In the genomic region with DNA sequence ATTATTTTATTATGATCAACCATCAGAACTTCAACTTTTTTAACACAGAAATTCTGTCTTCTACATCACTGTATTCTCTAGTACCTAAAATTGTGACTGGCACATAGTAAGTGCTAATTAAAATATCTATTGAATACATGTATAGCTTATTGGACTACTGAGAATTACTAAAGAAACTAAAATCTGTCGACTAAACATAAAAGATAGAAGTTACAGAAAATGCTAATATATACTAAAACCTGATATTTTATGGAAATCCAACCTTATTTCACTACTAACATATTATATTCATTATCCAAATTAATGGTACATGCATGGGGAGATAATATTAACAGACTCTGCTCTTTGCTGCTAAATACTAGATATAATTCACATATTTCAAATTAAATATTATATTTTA, we compare ENCODE assay signal across 35 cellular contexts.
"Had no signal": no experiment of that assay in that cellular context is flagged by ENCODE, and none has a peak within 500 bp of the region (broad histone marks: within the 10 kb centered on the region; RNA-seq: fewer than 3 reads in every experiment).

No MANE protein-coding gene starts in this region.

- H3K27ac ChIP-seq: adrenal gland, body of pancreas, brain microvascular endothelial cell, breast epithelium, VCaP had no signal

- FAIRE-seq: astrocyte had no signal

- H3K4me3 ChIP-seq: adrenal gland, body of pancreas, breast epithelium had no signal

- H3K27ac Mint-ChIP-seq: activated B cell treated with CpG ODN at 0.5 μM for 24 hours; activated CD4-positive, alpha-beta memory T cell treated with anti-CD3 and anti-CD28 coated beads for 36 hours; activated CD4-positive, alpha-beta T cell treated with anti-CD3 and anti-CD28 coated beads, Interleukin-2, amount 10 ng/mL, durations not matched to agents 24 days and 14 days; activated CD8-positive, alpha-beta T cell treated with anti-CD3 and anti-CD28 coated beads for 36 hours; activated naive CD4-positive, alpha-beta T cell treated with anti-CD3 and anti-CD28 coated beads for 36 hours; activated naive CD4-positive, alpha-beta T cell treated with anti-CD3 and anti-CD28 coated beads, Interleukin-2, amount 50 U/mL, for 72 hours; activated naive CD8-positive, alpha-beta T cell treated with anti-CD3 and anti-CD28 coated beads for 36 hours; activated T-cell treated with anti-CD3 and anti-CD28 coated beads, Interleukin-2, amount 50 U/mL, for 72 hours; activated T-helper 1 cell treated with anti-CD3 and anti-CD28 coated beads, Interleukin-12 subunit alpha, Interleukin-12 subunit beta, Interleukin-2, Interleukin-4 antibody, amounts not matched to agents 30 ng/mL and 10 ng/mL and 1 ng/mL, durations not matched to agents 14 hours and 24 hours and 36 hours; activated T-helper 17 cell treated with anti-CD3 and anti-CD28 coated beads, Interleukin-2, amount 50 U/mL, for 72 hours; T-helper 1 cell treated with Interleukin-12 subunit alpha and Interleukin-12 subunit beta and Interleukin-4 antibody, amounts not matched to agents 30 μg/mL and 1 μg/mL, for 36 hours; T-helper 2 cell treated with Interferon-gamma antibody and Interleukin-4, amounts not matched to agents 5 μg/mL and 100 μg/mL, for 36 hours had no signal

- H3K36me3 ChIP-seq: adrenal gland, brain microvascular endothelial cell, breast epithelium had no signal

- H3K9me3 ChIP-seq: adrenal gland, body of pancreas, breast epithelium had no signal

- H3K36me3 Mint-ChIP-seq: activated naive CD4-positive, alpha-beta T cell treated with anti-CD3 and anti-CD28 coated beads, Interleukin-2, amount 50 U/mL, for 72 hours; activated naive CD8-positive, alpha-beta T cell treated with anti-CD3 and anti-CD28 coated beads for 36 hours had no signal

- ATAC-seq: activated CD8-positive, alpha-beta T cell treated with anti-CD3 and anti-CD28 coated beads for 36 hours; activated naive CD4-positive, alpha-beta T cell treated with anti-CD3 and anti-CD28 coated beads, Interleukin-2, amount 50 U/mL, for 72 hours; activated T-cell treated with anti-CD3 and anti-CD28 coated beads, Interleukin-2, amount 50 U/mL, for 4 hours; activated T-cell treated with anti-CD3 and anti-CD28 coated beads, Interleukin-2, amount 50 U/mL, for 72 hours; activated T-helper 17 cell treated with anti-CD3 and anti-CD28 coated beads, Interleukin-2, amount 50 U/mL, for 72 hours; body of pancreas had no signal

- H3K4me3 Mint-ChIP-seq: activated B cell treated with CpG ODN at 0.5 μM for 24 hours; activated CD4-positive, alpha-beta memory T cell treated with anti-CD3 and anti-CD28 coated beads for 36 hours; activated CD4-positive, alpha-beta T cell treated with anti-CD3 and anti-CD28 coated beads, Interleukin-2, amount 10 ng/mL, durations not matched to agents 24 days and 14 days; activated CD8-positive, alpha-beta T cell treated with anti-CD3 and anti-CD28 coated beads for 36 hours; activated naive CD4-positive, alpha-beta T cell treated with anti-CD3 and anti-CD28 coated beads for 36 hours; activated naive CD8-positive, alpha-beta T cell treated with anti-CD3 and anti-CD28 coated beads for 36 hours; activated T-cell treated with anti-CD3 and anti-CD28 coated beads, Interleukin-2, amount 50 U/mL, for 4 hours; activated T-cell treated with anti-CD3 and anti-CD28 coated beads, Interleukin-2, amount 50 U/mL, for 72 hours; activated T-helper 1 cell treated with anti-CD3 and anti-CD28 coated beads, Interleukin-12 subunit alpha, Interleukin-12 subunit beta, Interleukin-2, Interleukin-4 antibody, amounts not matched to agents 30 ng/mL and 10 ng/mL and 1 ng/mL, durations not matched to agents 14 hours and 24 hours and 36 hours; activated T-helper 17 cell treated with anti-CD3 and anti-CD28 coated beads, Interleukin-2, amount 50 U/mL, for 72 hours; T-helper 1 cell treated with Interleukin-12 subunit alpha and Interleukin-12 subunit beta and Interleukin-4 antibody, amounts not matched to agents 30 μg/mL and 1 μg/mL, for 36 hours; T-helper 2 cell treated with Interferon-gamma antibody and Interleukin-4, amounts not matched to agents 5 μg/mL and 100 μg/mL, for 36 hours had no signal

- H3K27me3 ChIP-seq: adrenal gland, body of pancreas, brain microvascular endothelial cell, breast epithelium had no signal

- H3K4me1 Mint-ChIP-seq: activated B cell treated with CpG ODN at 0.5 μM for 24 hours; activated CD4-positive, alpha-beta T cell treated with anti-CD3 and anti-CD28 coated beads, Interleukin-2, amount 10 ng/mL, durations not matched to agents 24 days and 14 days; activated naive CD8-positive, alpha-beta T cell treated with anti-CD3 and anti-CD28 coated beads for 36 hours; activated T-helper 17 cell treated with anti-CD3 and anti-CD28 coated beads, Interleukin-2, amount 50 U/mL, for 72 hours had no signal

- H3K4me1 ChIP-seq: adrenal gland, body of pancreas, breast epithelium had no signal

- H3K27me3 Mint-ChIP-seq: activated B cell treated with CpG ODN at 0.5 μM for 24 hours; activated CD4-positive, alpha-beta memory T cell treated with anti-CD3 and anti-CD28 coated beads for 36 hours; activated CD4-positive, alpha-beta T cell treated with anti-CD3 and anti-CD28 coated beads, Interleukin-2, amount 10 ng/mL, durations not matched to agents 24 days and 14 days; activated CD8-positive, alpha-beta T cell treated with anti-CD3 and anti-CD28 coated beads for 36 hours; activated naive CD8-positive, alpha-beta T cell treated with anti-CD3 and anti-CD28 coated beads for 36 hours; activated T-helper 17 cell treated with anti-CD3 and anti-CD28 coated beads, Interleukin-2, amount 50 U/mL, for 72 hours had no signal

- DNase-seq: activated B cell treated with CpG ODN at 0.5 μM for 24 hours; activated CD4-positive, alpha-beta memory T cell treated with anti-CD3 and anti-CD28 coated beads for 36 hours; activated CD4-positive, alpha-beta T cell treated with anti-CD3 and anti-CD28 coated beads for 4 hours; activated CD4-positive, alpha-beta T cell treated with anti-CD3 and anti-CD28 coated beads, Interleukin-2, amount 10 ng/mL, durations not matched to agents 24 days and 14 days; activated CD4-positive, alpha-beta T cell treated with anti-CD3 and anti-CD28 coated beads, Interleukin-2, amount 50 U/mL, for 1 hour; activated CD4-positive, alpha-beta T cell treated with anti-CD3 and anti-CD28 coated beads, Interleukin-2, amount 50 U/mL, for 4 hours; activated CD4-positive, CD25-positive, alpha-beta regulatory T cell treated with anti-CD3 and anti-CD28 coated beads, Interleukin-2, amount 50 U/mL, for 72 hours; activated CD8-positive, alpha-beta memory T cell treated with anti-CD3 and anti-CD28 coated beads, Interleukin-2, amount 50 U/mL, for 4 hours; activated CD8-positive, alpha-beta T cell treated with anti-CD3 and anti-CD28 coated beads for 36 hours; activated effector memory CD4-positive, alpha-beta T cell treated with anti-CD3 and anti-CD28 coated beads, Interleukin-2, amount 50 U/mL, for 16 hours; activated gamma-delta T cell treated with Interleukin-2 at 50 U/mL for 16 hours; activated naive CD4-positive, alpha-beta T cell; activated naive CD4-positive, alpha-beta T cell treated with anti-CD3 and anti-CD28 coated beads for 36 hours; activated naive CD4-positive, alpha-beta T cell treated with anti-CD3 and anti-CD28 coated beads, Interleukin-2, amount 50 U/mL, for 16 hours; activated naive CD8-positive, alpha-beta T cell treated with anti-CD3 and anti-CD28 coated beads for 36 hours; activated T-cell treated with anti-CD3 and anti-CD28 coated beads for 4 hours; activated T-cell treated with anti-CD3 and anti-CD28 coated beads, Interleukin-2, amount 50 U/mL, for 1 hour; activated T-cell treated with anti-CD3 and anti-CD28 coated beads, Interleukin-2, amount 50 U/mL, for 4 hours; activated T-cell treated with anti-CD3 and anti-CD28 coated beads, Interleukin-2, amount 50 U/mL, for 72 hours; adrenal gland; amniotic stem cell; aorta; body of pancreas; brain microvascular endothelial cell; central memory CD4-positive, alpha-beta T cell; T-helper 2 cell; T-helper 9 cell had no signal

- H3K9me3 Mint-ChIP-seq: activated B cell treated with CpG ODN at 0.5 μM for 24 hours; activated CD4-positive, alpha-beta memory T cell treated with anti-CD3 and anti-CD28 coated beads for 36 hours; activated CD4-positive, alpha-beta T cell treated with anti-CD3 and anti-CD28 coated beads, Interleukin-2, amount 10 ng/mL, durations not matched to agents 24 days and 14 days; activated CD8-positive, alpha-beta T cell treated with anti-CD3 and anti-CD28 coated beads for 36 hours; activated naive CD4-positive, alpha-beta T cell treated with anti-CD3 and anti-CD28 coated beads for 36 hours; activated naive CD4-positive, alpha-beta T cell treated with anti-CD3 and anti-CD28 coated beads, Interleukin-2, amount 50 U/mL, for 72 hours; activated T-cell treated with anti-CD3 and anti-CD28 coated beads, Interleukin-2, amount 50 U/mL, for 4 hours; activated T-cell treated with anti-CD3 and anti-CD28 coated beads, Interleukin-2, amount 50 U/mL, for 72 hours; activated T-helper 1 cell treated with anti-CD3 and anti-CD28 coated beads, Interleukin-12 subunit alpha, Interleukin-12 subunit beta, Interleukin-2, Interleukin-4 antibody, amounts not matched to agents 30 ng/mL and 10 ng/mL and 1 ng/mL, durations not matched to agents 14 hours and 24 hours and 36 hours; activated T-helper 17 cell treated with anti-CD3 and anti-CD28 coated beads, Interleukin-2, amount 50 U/mL, for 72 hours; T-helper 1 cell treated with Interleukin-12 subunit alpha and Interleukin-12 subunit beta and Interleukin-4 antibody, amounts not matched to agents 30 μg/mL and 1 μg/mL, for 36 hours; T-helper 2 cell treated with Interferon-gamma antibody and Interleukin-4, amounts not matched to agents 5 μg/mL and 100 μg/mL, for 36 hours had no signal
